ENCODE assay signal across 10 cellular contexts in the genomic region with DNA sequence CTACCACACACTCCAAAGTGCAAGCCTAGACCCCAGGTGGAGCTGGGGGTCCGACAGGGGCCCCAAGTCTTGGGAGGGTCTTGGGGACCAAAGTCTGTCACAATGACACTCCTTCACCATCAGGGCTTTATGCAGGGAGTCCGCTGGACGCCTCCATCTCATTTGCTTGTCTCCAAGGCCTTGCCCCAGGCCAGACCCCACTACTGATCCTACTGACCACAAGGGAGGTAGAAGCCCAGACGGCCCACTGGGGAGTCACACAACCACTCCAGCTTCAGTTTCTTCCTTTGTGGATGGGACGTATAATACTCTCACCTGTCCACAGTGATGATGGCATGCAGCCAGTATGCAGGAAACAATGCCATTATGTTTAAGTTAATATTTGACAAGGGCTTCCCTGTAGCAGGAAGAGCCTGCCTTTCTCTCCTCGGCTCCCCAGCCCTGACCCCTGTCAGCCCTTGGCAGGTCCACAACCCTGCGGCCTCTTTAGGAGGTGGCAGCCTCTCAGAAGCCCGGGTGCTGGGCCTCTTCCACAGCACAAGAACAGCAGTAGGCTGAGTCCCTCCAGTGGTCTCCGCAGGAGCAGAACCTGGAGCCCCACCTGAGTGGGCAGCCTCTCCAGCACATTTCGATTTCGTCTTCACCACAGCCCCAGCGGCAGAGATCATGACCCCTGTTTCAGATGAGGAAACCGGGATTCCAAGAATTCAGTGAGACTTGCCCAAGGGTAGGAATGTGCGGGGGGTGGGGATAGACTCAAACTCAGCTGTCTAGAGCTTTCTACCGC. TPM values are rescaled to one million over a fixed set of nuclear protein-coding genes. Genes with fewer than 3 reads are reported as not detected.
DNase-seq lines count a peak whose midpoint lies in the region; ATAC-seq and TF ChIP-seq lines count a peak whose summit lies in the region.
"Had no signal": no experiment of that assay in that cellular context is flagged by ENCODE, and none has a peak within 500 bp of the region (broad histone marks: within the 10 kb centered on the region; RNA-seq: fewer than 3 reads in every experiment).

No MANE protein-coding gene starts in this region.

- no peaks in the 10 kb centered on the region for H3K9me3 ChIP-seq in Panc1 (ENCODE audit: control insufficient read depth, insufficient read depth, low read depth, low read length)
- no peaks in the 10 kb centered on the region for H3K9me3 ChIP-seq in skeletal muscle tissue (ENCODE audit: control insufficient read depth in 3 of 3, low read length in 3 of 3)

- H3K4me1 ChIP-seq in Panc1 (ENCODE audit: control insufficient read depth, insufficient read depth, low read length) (peaks cover 30% of the 10 kb centered on the region), skeletal muscle tissue (ENCODE audit: control insufficient read depth in 3 of 3, insufficient read depth in 3 of 3, low read length in 3 of 3) (peaks cover 91 to 95% (median 92%) of the 10 kb centered on the region in 3 donors)

- no peak for ATAC-seq in Panc1
- ATAC-seq: stimulated activated naive CD8-positive, alpha-beta T cell treated with anti-CD3 and anti-CD28 coated beads, Interleukin-15, Interleukin-2, amounts not matched to agents 100 U/mL and 50 U/mL, for 24 hours had no signal

- in situ Hi-C loops in Panc1 (cut with HindIII; ENCODE audit: low pct_unique_long_range_greater_than_20kb, low sequenced_read_pairs): no loop called here

- H3K4me3 ChIP-seq in Panc1 (ENCODE audit: low read depth in 2 of 2, low read length in 2 of 2) (no peak overlapping the region), skeletal muscle tissue (ENCODE audit: low read length in 3 of 3) (peak overlapping the region in 2 of 3 donors; percentile 15 to 95)
- H3K4me3 ChIP-seq: smooth muscle cell had no signal

- BruUV-seq in Panc1 (replicated peaks; lab: Mats Ljungman, UMichigan): no TSS peak

- H3K27ac ChIP-seq in Panc1 (ENCODE audit: low read length): peak overlapping the region; percentile 54; the same call in 1 of the 2 replicates
- H3K27ac ChIP-seq in skeletal muscle tissue (ENCODE audit: low read depth, low read length): peak overlapping the region; percentile 93

- intact Hi-C loops in Panc1 (cut with micrococcal nuclease; ENCODE audit: unreplicated experiment): no loop called here

- no peak for TF ChIP-seq CTCF in Panc1 (IDR thresholded peaks at IDR 0.05)

- H3K9ac ChIP-seq in skeletal muscle tissue (ENCODE audit: low read depth in 1 of 3, low read length in 3 of 3): peak overlapping the region; percentile 85 to 99 (median 93)

- CTCF ChIA-PET in Panc1 (lab: Charles Lee): no interaction called here

- H3K36me3 ChIP-seq in Panc1 (ENCODE audit: control insufficient read depth, insufficient read depth, low read length) (no peaks in the 10 kb centered on the region), skeletal muscle tissue (ENCODE audit: control insufficient read depth in 3 of 3, insufficient read depth in 3 of 3, low read length in 3 of 3) (peaks cover 0 to 14% (median 4%) of the 10 kb centered on the region in 3 donors)

- POLR2A ChIA-PET in Panc1 (lab: Charles Lee): no interaction called here

- DNase-seq in ELF-1 (ENCODE audit: low read depth, low spot score) (peak; percentile 78), Panc1 (ENCODE audit: low read depth, low spot score) (no peak), iris pigment epithelial cell (ENCODE audit: low read depth) (peak; percentile 60), Kasumi-1 (lab: John Stamatoyannopoulos, UW) (no peak), NCI-H2107 (lab: John Stamatoyannopoulos, UW) (no peak), retina (no peak)
- DNase-seq: immature natural killer cell; stimulated activated naive CD8-positive, alpha-beta T cell treated with anti-CD3 and anti-CD28 coated beads, Interleukin-15, Interleukin-2, amounts not matched to agents 100 U/mL and 50 U/mL, for 24 hours had no signal

- H3K27me3 ChIP-seq in Panc1 (ENCODE audit: control insufficient read depth, insufficient read depth, low read length): no peaks in the 10 kb centered on the region
- no peaks in the 10 kb centered on the region for H3K27me3 ChIP-seq in skeletal muscle tissue (ENCODE audit: control insufficient read depth in 3 of 3, insufficient read depth in 3 of 3, low read length in 3 of 3)

RNA-seq across cellular contexts. Expression of a gene that starts 6.5 kb away (rescaled TPM):
- total RNA-seq in Panc1 (2021; ENCODE audit: unreplicated experiment) (58.6 TPM), skeletal muscle tissue (597 TPM)
- polyA plus RNA-seq in Panc1 (2012; ENCODE audit: insufficient read length): 77.0 TPM

Comparison
In these comparisons a context has a peak if more than half of its experiments do, and no peak if none do; other contexts are left out.
1. DNase-seq: peak in ELF-1 (single experiment) and iris pigment epithelial cell (single experiment); none in Panc1 (single experiment), Kasumi-1 (0 of 2), NCI-H2107 (single experiment) and retina (single experiment).
2. H3K4me3 ChIP-seq: peak in skeletal muscle tissue (2 of 3); none in Panc1 (0 of 2).
3. RNA of a gene that starts 6.5 kb away (total RNA-seq): 597 TPM in skeletal muscle tissue (single experiment); 58.6 TPM in Panc1 (single experiment); every median in the first group is over 10 times any median in the second.